In the genomic region with DNA sequence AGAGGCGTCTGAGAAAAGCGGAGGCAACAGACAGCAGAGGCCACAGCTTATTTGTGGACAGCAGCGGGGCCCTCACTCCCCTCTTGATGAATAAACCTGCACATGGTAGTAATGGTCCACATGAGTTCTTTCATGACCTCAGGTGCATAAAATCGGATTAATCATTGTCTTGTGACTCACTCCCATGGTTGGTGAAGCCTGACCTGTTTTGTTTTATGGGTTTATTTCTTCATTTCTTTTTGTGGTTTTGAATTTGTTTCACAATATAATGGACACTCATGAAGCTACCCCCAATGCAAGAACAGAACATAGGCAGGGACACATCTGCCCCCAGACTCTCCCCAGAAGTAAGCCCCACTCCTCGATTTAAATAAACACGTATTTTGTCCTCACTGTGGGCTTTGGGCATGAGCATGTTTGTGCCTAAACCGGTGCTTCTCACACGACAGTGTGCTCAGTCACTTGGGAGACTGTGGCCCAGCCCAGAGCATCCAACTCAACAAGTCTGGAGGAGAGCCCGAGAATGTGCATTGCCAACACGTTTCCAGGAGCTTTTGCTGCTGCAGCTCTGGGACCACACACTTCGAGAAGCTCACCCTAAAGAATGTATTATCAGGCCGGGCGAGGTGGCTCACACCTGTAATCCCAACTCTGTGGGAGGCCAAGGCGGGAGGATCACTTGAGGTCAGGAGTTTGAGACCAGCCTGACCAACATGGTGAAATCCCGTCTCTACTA, we compare ENCODE assay signal across 9 cellular contexts.
DNase-seq lines count a peak whose midpoint lies in the region; ATAC-seq, FAIRE-seq and TF ChIP-seq lines count a peak whose summit lies in the region.
"Had no signal": no experiment of that assay in that cellular context is flagged by ENCODE, and none has a peak within 500 bp of the region (broad histone marks: within the 10 kb centered on the region; RNA-seq: fewer than 3 reads in every experiment).

No MANE protein-coding gene starts in this region.

- ATAC-seq in activated naive CD4-positive, alpha-beta T cell treated with anti-CD3 and anti-CD28 coated beads, Interleukin-2, amount 50 U/mL, for 72 hours = peak; percentile 58 to 60
- peak; percentile 85 for ATAC-seq in RWPE2 (ENCODE audit: low read depth)
- ATAC-seq in HG02973 (IDR thresholded peaks at IDR 0.05; ENCODE audit: unreplicated experiment) = no peak
- no peak for ATAC-seq in GM21723 (IDR thresholded peaks at IDR 0.05; ENCODE audit: unreplicated experiment)

- 82 to 84% methylated on average over 15 of the region's 15 CpGs for whole genome bisulfite sequencing in tibial nerve, 2 donors

- H3K27ac ChIP-seq in RWPE2 (ENCODE audit: poor library complexity, severe bottlenecking) = peak overlapping the region; percentile 56
- H3K27ac ChIP-seq in tibial nerve = peak overlapping the region in 3 of 4 donors; percentile 64 to 88 (median 86)

- H3K4me1 ChIP-seq in RWPE2 (ENCODE audit: insufficient read depth, poor library complexity, severe bottlenecking) = peaks cover 19% of the 10 kb centered on the region
- peaks cover 0 to 70% (median 14%) of the 10 kb centered on the region in 4 donors for H3K4me1 ChIP-seq in tibial nerve

- TF ChIP-seq CTCF in RWPE2 (IDR thresholded peaks at IDR 0.05; ENCODE audit: poor library complexity, severe bottlenecking) (no peak), tibial nerve (IDR thresholded peaks at IDR 0.05) (no peak)

- H3K9me3 ChIP-seq in RWPE2 (ENCODE audit: severe bottlenecking) (no peaks in the 10 kb centered on the region), tibial nerve (no peaks in the 10 kb centered on the region)

- TF ChIP-seq EP300 in tibial nerve (IDR thresholded peaks at IDR 0.05) = peak; percentile 10 to 71

- no peaks in the 10 kb centered on the region for H3K9me3 Mint-ChIP-seq in activated naive CD4-positive, alpha-beta T cell treated with anti-CD3 and anti-CD28 coated beads, Interleukin-2, amount 50 U/mL, for 72 hours

- no peak for DNase-seq in activated naive CD4-positive, alpha-beta T cell treated with anti-CD3 and anti-CD28 coated beads, Interleukin-2, amount 50 U/mL, for 72 hours (ENCODE audit: low spot score in 2 of 2)
- no peak for DNase-seq in activated naive CD4-positive, alpha-beta T cell (lab: John Stamatoyannopoulos, UW)
- DNase-seq in RWPE2 (ENCODE audit: low spot score) (no peak), glomerular visceral epithelial cell (ENCODE audit: extremely low spot score) (peak; percentile 96), tibial nerve (ENCODE audit: low spot score in 2 of 2) (no peak), GM12892 (ENCODE audit: insufficient read length) (no peak)

- H3K36me3 Mint-ChIP-seq in activated naive CD4-positive, alpha-beta T cell treated with anti-CD3 and anti-CD28 coated beads, Interleukin-2, amount 50 U/mL, for 72 hours = peaks cover 0 to 4% of the 10 kb centered on the region in 2 donors

- H3K27ac Mint-ChIP-seq in activated naive CD4-positive, alpha-beta T cell treated with anti-CD3 and anti-CD28 coated beads, Interleukin-2, amount 50 U/mL, for 72 hours = no peak overlapping the region

- H3K4me3 ChIP-seq in RWPE2 (ENCODE audit: severe bottlenecking) (no peak overlapping the region), tibial nerve (no peak overlapping the region)

- no peak for FAIRE-seq in GM12892 (lab: Jason Lieb, UNC)
- FAIRE-seq: colon had no signal

- H3K36me3 ChIP-seq in RWPE2 (ENCODE audit: low read depth) = no peaks in the 10 kb centered on the region
- no peaks in the 10 kb centered on the region for H3K36me3 ChIP-seq in tibial nerve

- H3K27me3 ChIP-seq in RWPE2 (ENCODE audit: insufficient read depth, poor library complexity, severe bottlenecking) (no peaks in the 10 kb centered on the region), tibial nerve (no peaks in the 10 kb centered on the region)

- TF ChIP-seq POLR2A in tibial nerve (IDR thresholded peaks at IDR 0.05) = no peak
- TF ChIP-seq POLR2A in GM12892 (IDR thresholded peaks at IDR 0.05; ENCODE audit: low read depth, low read length) = no peak

Comparison
In these comparisons a context has a peak if more than half of its experiments do, and no peak if none do; other contexts are left out.
1. ATAC-seq: peak in activated naive CD4-positive, alpha-beta T cell treated with anti-CD3 and anti-CD28 coated beads, Interleukin-2, amount 50 U/mL, for 72 hours (2 of 2) and RWPE2 (single experiment); none in HG02973 (single experiment) and GM21723 (single experiment).